8 cellular contexts compared by ENCODE assay signal in genomic region chr19:13116282-13117175, GRCh38. TPM values are rescaled to one million over a fixed set of nuclear protein-coding genes. Genes with fewer than 3 reads are reported as not detected.
DNase-seq lines count a peak whose midpoint lies in the region; ATAC-seq and TF ChIP-seq lines count a peak whose summit lies in the region.

Gene TRMT1 (minus strand): TSS chr19:13116740. CDS start chr19:13116399, 341 bp downstream.

- H3K4me1 ChIP-seq in MM.1S (ENCODE audit: low read length), result peaks cover 18% of the 10 kb centered on the region
- H3K4me1 ChIP-seq in neural progenitor cell, result peaks cover 22% of the 10 kb centered on the region
- H3K4me1 ChIP-seq in stomach, result peaks cover 37 to 57% (median 53%) of the 10 kb centered on the region in 4 donors

- H3K27ac Mint-ChIP-seq in CD4-positive, alpha-beta T cell, result peak within 1 kb of the TSS; percentile 73
- peak within 1 kb of the TSS; percentile 95 for H3K27ac Mint-ChIP-seq in neural progenitor cell

- peaks cover 17% of the 10 kb centered on the region; the same call in 1 of the 2 replicates for H4K20me1 ChIP-seq in MM.1S (ENCODE audit: insufficient read depth, low read length)
- peaks cover 31% of the 10 kb centered on the region for H4K20me1 ChIP-seq in neural progenitor cell (ENCODE audit: low read depth)

- POLR2A ChIA-PET in CD4-positive, alpha-beta T cell (lab: Charles Lee), result interaction anchor here (0.9 to 4.7 kb wide), 11 partner anchors 12 to 325 kb away, joined by 3 to 60 read pairs (median 8); partner anchors contain the start of genes GCDH, IER2, JUNB and LYL1

- H3K4me2 ChIP-seq in MM.1S (ENCODE audit: low read depth, low read length) (peak within 1 kb of the TSS; percentile 89), neural progenitor cell (peak within 1 kb of the TSS; percentile 94)

- H3K4me1 Mint-ChIP-seq in CD4-positive, alpha-beta T cell (ENCODE audit: low read depth), result peaks cover 53% of the 10 kb centered on the region
- H3K4me1 Mint-ChIP-seq in neural progenitor cell, result peaks cover 41% of the 10 kb centered on the region

- WGBS in stomach, 5 donors, result 0 to 1% (median 0%) methylated on average over 19 to 51 of the region's 51 CpGs

- peak within 1 kb of the TSS; percentile 96 for H3K4me3 Mint-ChIP-seq in CD4-positive, alpha-beta T cell
- H3K4me3 Mint-ChIP-seq in neural progenitor cell, result peak within 1 kb of the TSS; percentile 99

- peak within 1 kb of the TSS; percentile 48 for H3K27ac ChIP-seq in CD4-positive, alpha-beta T cell (ENCODE audit: low read depth, low read length)
- H3K27ac ChIP-seq in MM.1S (ENCODE audit: low read length), result peak within 1 kb of the TSS; percentile 67
- peak within 1 kb of the TSS; percentile 60 for H3K27ac ChIP-seq in neural progenitor cell
- H3K27ac ChIP-seq in stomach, result peak within 1 kb of the TSS; percentile 71 to 86 (median 80)

- peak within 1 kb of the TSS; percentile 84 for H3K9ac ChIP-seq in MM.1S (ENCODE audit: low read length)
- peak within 1 kb of the TSS; percentile 78 for H3K9ac ChIP-seq in neural progenitor cell

- H2AFZ ChIP-seq in MM.1S (ENCODE audit: low read length), result peak within 1 kb of the TSS; percentile 74
- H2AFZ ChIP-seq in neural progenitor cell (replicated peaks), result peak within 1 kb of the TSS; percentile 35

- H3K9me2 ChIP-seq in MM.1S (replicated peaks; ENCODE audit: insufficient read depth, low read length), result no peaks in the 10 kb centered on the region

- H3K9me3 ChIP-seq in CD4-positive, alpha-beta T cell (ENCODE audit: control insufficient read depth, low read length), result no peaks in the 10 kb centered on the region
- H3K9me3 ChIP-seq in MM.1S (replicated peaks; ENCODE audit: insufficient read depth, low read length), result no peaks in the 10 kb centered on the region
- no peaks in the 10 kb centered on the region for H3K9me3 ChIP-seq in neural progenitor cell (ENCODE audit: low read depth)
- no peaks in the 10 kb centered on the region for H3K9me3 ChIP-seq in stomach

- intact Hi-C loops in CD4-positive, alpha-beta T cell (cut with DNase I, micrococcal nuclease), result loop anchor here (2.0 to 10.0 kb wide), 3 partner anchors 18 to 658 kb away; partner anchors contain the start of genes C19orf53 (in 1 of the 2), IER2 (in 1 of the 2) and STX10 (in 1 of the 2)
- intact Hi-C loops in stomach (cut with DNase I; ENCODE audit: low total_unique reads), result no loop called here

- H3K27me3 ChIP-seq in CD4-positive, alpha-beta T cell (ENCODE audit: control insufficient read depth, insufficient read depth, low read length), result no peaks in the 10 kb centered on the region
- H3K27me3 ChIP-seq in MM.1S (replicated peaks; ENCODE audit: insufficient read depth, low read length) (no peaks in the 10 kb centered on the region), neural progenitor cell (no peaks in the 10 kb centered on the region), stomach (no peaks in the 10 kb centered on the region)

- peaks cover 12% of the 10 kb centered on the region for H3F3A ChIP-seq in MM.1S (ENCODE audit: insufficient read depth, low read length)
- peaks cover 14% of the 10 kb centered on the region for H3F3A ChIP-seq in neural progenitor cell (ENCODE audit: low read depth)

- H3K79me2 ChIP-seq in MM.1S (ENCODE audit: low read length) (peaks cover 51% of the 10 kb centered on the region), neural progenitor cell (ENCODE audit: low read depth) (peaks cover 58% of the 10 kb centered on the region)

- CTCF ChIA-PET in CD4-positive, alpha-beta T cell (lab: Charles Lee), result interaction anchor here (0.5 to 2.4 kb wide), 5 partner anchors 12 to 161 kb away, joined by 3 to 13 read pairs (median 7); partner anchors contain the start of genes IER2 and STX10

- no peak for TF ChIP-seq POLR2A in stomach (IDR thresholded peaks at IDR 0.05)

- no peaks in the 10 kb centered on the region; the same call in 1 of the 2 replicates for H3K36me3 ChIP-seq in MM.1S (replicated peaks; ENCODE audit: insufficient read depth, low read length)
- H3K36me3 ChIP-seq in neural progenitor cell, result no peaks in the 10 kb centered on the region
- H3K36me3 ChIP-seq in stomach, result peaks cover 12 to 45% (median 37%) of the 10 kb centered on the region in 4 donors

- no peaks in the 10 kb centered on the region for H3K9me3 Mint-ChIP-seq in CD4-positive, alpha-beta T cell
- no peaks in the 10 kb centered on the region for H3K9me3 Mint-ChIP-seq in neural progenitor cell

- H3K36me3 Mint-ChIP-seq in CD4-positive, alpha-beta T cell (ENCODE audit: low read depth), result peaks cover 26% of the 10 kb centered on the region
- peaks cover 6% of the 10 kb centered on the region for H3K36me3 Mint-ChIP-seq in neural progenitor cell

- no peaks in the 10 kb centered on the region for H3K27me3 Mint-ChIP-seq in CD4-positive, alpha-beta T cell
- peaks cover 6% of the 10 kb centered on the region for H3K27me3 Mint-ChIP-seq in neural progenitor cell (ENCODE audit: insufficient read depth, low read depth)

- DNase-seq in CD4-positive, alpha-beta T cell, result peak; percentile 72 to 86 (median 79)
- peak; percentile 91 for DNase-seq in MM.1S
- peak; percentile 69 for DNase-seq in SIG-M5 (lab: John Stamatoyannopoulos, UW)
- peak; percentile 97 for DNase-seq in activated effector memory CD4-positive, alpha-beta T cell treated with anti-CD3 and anti-CD28 coated beads, Interleukin-2, amount 50 U/mL, for 16 hours
- DNase-seq in foreskin fibroblast, result peak; percentile 90 to 97
- DNase-seq in neural progenitor cell (ENCODE audit: low spot score), result peak; percentile 95
- peak; percentile 93 for DNase-seq in stomach

- TF ChIP-seq EP300 in stomach (IDR thresholded peaks at IDR 0.05), result no peak

- ATAC-seq in CD4-positive, alpha-beta T cell (ENCODE audit: poor library complexity), result peak; percentile 63
- ATAC-seq in GM21528 (IDR thresholded peaks at IDR 0.05; ENCODE audit: low FRiP score, unreplicated experiment), result peak; percentile 49

- no peak for TF ChIP-seq CTCF in CD4-positive, alpha-beta T cell (IDR thresholded peaks at IDR 0.05)
- TF ChIP-seq CTCF in MM.1S (IDR thresholded peaks at IDR 0.05; ENCODE audit: low read length), result no peak
- TF ChIP-seq CTCF in foreskin fibroblast (IDR thresholded peaks at IDR 0.05; ENCODE audit: low read depth, low read length), result no peak
- no peak for TF ChIP-seq CTCF in neural progenitor cell (IDR thresholded peaks at IDR 0.05)
- TF ChIP-seq CTCF in stomach (IDR thresholded peaks at IDR 0.05), result peak in 1 of 7 experiments; percentile 6

- H3K4me3 ChIP-seq in MM.1S (ENCODE audit: low read length), result peak within 1 kb of the TSS; percentile 95
- peak within 1 kb of the TSS; percentile 97 to 100 for H3K4me3 ChIP-seq in foreskin fibroblast (ENCODE audit: low read depth in 1 of 2, low read length in 2 of 2)
- H3K4me3 ChIP-seq in neural progenitor cell, result peak within 1 kb of the TSS; percentile 63
- H3K4me3 ChIP-seq in stomach, result peak within 1 kb of the TSS; percentile 86 to 100 (median 98)

RNA-seq across cellular contexts. Expression of gene TRMT1, which starts in this region (rescaled TPM):
- 10 to 100 TPM; 60.5 to 63.4 TPM for total RNA-seq in CD4-positive, alpha-beta T cell
- total RNA-seq in neural progenitor cell (ENCODE audit: low replicate concordance) (30.2 and 49.0 TPM in 2 replicates), stomach (100 to 1,000 TPM in 1 of 5 donors, 10 to 100 TPM in 4; 29.6 to 373 (median 36.5) TPM)
- 10 to 100 TPM; 64.7 to 88.2 (median 77.9) TPM for polyA plus RNA-seq in stomach

Comparison
In these comparisons a context has a peak if more than half of its experiments do, and no peak if none do; other contexts are left out.
1. Peak in every context shown above with its lines: DNase-seq, ATAC-seq, H3K4me3 ChIP-seq and H3K27ac ChIP-seq.